In the genomic region with DNA sequence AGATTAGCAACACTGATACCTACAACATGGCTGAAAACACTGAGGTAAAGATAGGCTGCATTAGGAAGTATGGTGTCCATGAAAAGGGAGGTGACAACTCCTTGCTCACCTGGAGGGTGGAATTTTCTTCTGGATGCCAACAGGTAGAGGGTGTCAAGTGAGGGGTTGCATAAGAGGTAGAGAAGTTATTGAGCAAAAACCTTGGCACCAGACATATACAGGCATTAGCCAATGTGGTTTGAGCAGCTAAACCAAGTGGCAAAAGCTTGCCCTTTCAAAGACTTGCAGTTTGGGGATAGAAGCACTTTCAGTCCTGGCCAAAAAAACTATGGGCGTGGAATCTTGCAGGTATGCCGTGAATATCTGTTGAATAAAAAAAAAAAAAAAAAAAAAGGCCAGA, we compare ENCODE assay signal across 25 cellular contexts. TPM values are rescaled to one million over a fixed set of nuclear protein-coding genes. Genes with fewer than 3 reads are reported as not detected.
A peak's percentile ranks its signal among the peaks of the same experiment; 100 is the strongest.
DNase-seq lines count a peak whose midpoint lies in the region; ATAC-seq, FAIRE-seq and TF ChIP-seq lines count a peak whose summit lies in the region.
"Had no signal": no experiment of that assay in that cellular context is flagged by ENCODE, and none has a peak within 500 bp of the region (broad histone marks: within the 10 kb centered on the region; RNA-seq: fewer than 3 reads in every experiment).

No MANE protein-coding gene starts in this region.

- H4K8ac ChIP-seq in IMR-90 (ENCODE audit: low read depth in 2 of 2, low read length in 2 of 2): no peak overlapping the region

- no peaks in the 10 kb centered on the region for H3K27me3 Mint-ChIP-seq in CD4-positive, alpha-beta T cell
- H3K27me3 Mint-ChIP-seq in naive thymus-derived CD4-positive, alpha-beta T cell: no peaks in the 10 kb centered on the region
- no peaks in the 10 kb centered on the region for H3K27me3 Mint-ChIP-seq in activated naive CD4-positive, alpha-beta T cell treated with anti-CD3 and anti-CD28 coated beads for 36 hours (ENCODE audit: low read depth)

- no peak overlapping the region for H4K91ac ChIP-seq in IMR-90 (ENCODE audit: insufficient read depth, low read depth, low read length)

- TF ChIP-seq RAD21 in IMR-90 (IDR thresholded peaks at IDR 0.05; ENCODE audit: low read length): no peak

- no peak overlapping the region for H3K4me3 Mint-ChIP-seq in CD4-positive, alpha-beta T cell
- H3K4me3 Mint-ChIP-seq in naive thymus-derived CD4-positive, alpha-beta T cell: no peak overlapping the region
- no peak overlapping the region for H3K4me3 Mint-ChIP-seq in activated naive CD4-positive, alpha-beta T cell treated with anti-CD3 and anti-CD28 coated beads for 36 hours
- H3K4me3 Mint-ChIP-seq: CD8-positive, alpha-beta T cell had no signal

- no peak overlapping the region for H2AK5ac ChIP-seq in IMR-90 (ENCODE audit: low read depth, low read length)

- H3K4me3 ChIP-seq in IMR-90 (ENCODE audit: insufficient read depth, low read depth, low read length): no peak overlapping the region
- H3K4me3 ChIP-seq in bronchial epithelial cell (ENCODE audit: low read depth, low read length): no peak overlapping the region
- H3K4me3 ChIP-seq in lower lobe of right lung: no peak overlapping the region
- H3K4me3 ChIP-seq in naive thymus-derived CD4-positive, alpha-beta T cell (ENCODE audit: low read length): no peak overlapping the region

- no TSS peak for BruUV-seq in IMR-90 (replicated peaks; lab: Mats Ljungman, UMichigan)

- H3K36me3 ChIP-seq in IMR-90 (ENCODE audit: control insufficient read depth, insufficient read depth, low read length) (peaks cover 13% of the 10 kb centered on the region), bronchial epithelial cell (ENCODE audit: control insufficient read depth, insufficient read depth, low read length) (peaks cover 6% of the 10 kb centered on the region), lower lobe of right lung (peaks cover 21% of the 10 kb centered on the region)
- peaks cover 0 to 36% (median 0%) of the 10 kb centered on the region in 3 experiments for H3K36me3 ChIP-seq in naive thymus-derived CD4-positive, alpha-beta T cell (ENCODE audit: control insufficient read depth in 2 of 3, insufficient read depth in 3 of 3, low read length in 3 of 3)

- dilution Hi-C loops in IMR-90 (cut with HindIII; ENCODE audit: low sequenced_read_pairs, unreplicated experiment): no loop called here

- DNase-seq in CD4-positive, alpha-beta T cell: no peak
- DNase-seq in IMR-90 (no peak), bronchial epithelial cell (ENCODE audit: low read depth) (peak; percentile 50), lower lobe of right lung (no peak), NCI-H345 (lab: John Stamatoyannopoulos, UW) (no peak), left ventricle myocardium superior (no peak)
- DNase-seq in naive thymus-derived CD4-positive, alpha-beta T cell: no peak
- DNase-seq in activated naive CD4-positive, alpha-beta T cell treated with anti-CD3 and anti-CD28 coated beads for 36 hours: no peak
- DNase-seq: CD8-positive, alpha-beta T cell; DMS153; GDM1; Karpas-422; NCI-H1417 treated with DMSO at 0.1 percent for 48 hours; NCI-H187; NCI-H446 treated with DMSO at 0.1 percent for 48 hours; NCI-H526 treated with DMSO at 0.1 percent for 48 hours; PC-3; RPMI8226; SHP77 treated with DMSO at 0.1 percent for 48 hours; SK-N-SH had no signal

- H3K9me3 Mint-ChIP-seq in CD4-positive, alpha-beta T cell: no peaks in the 10 kb centered on the region
- H3K9me3 Mint-ChIP-seq in naive thymus-derived CD4-positive, alpha-beta T cell: no peaks in the 10 kb centered on the region
- H3K9me3 Mint-ChIP-seq in activated naive CD4-positive, alpha-beta T cell treated with anti-CD3 and anti-CD28 coated beads for 36 hours: no peaks in the 10 kb centered on the region
- H3K9me3 Mint-ChIP-seq: CD8-positive, alpha-beta T cell had no signal

- H3K4me1 ChIP-seq in IMR-90 (ENCODE audit: control insufficient read depth, insufficient read depth, low read length) (peaks cover 7% of the 10 kb centered on the region), lower lobe of right lung (peaks cover 17% of the 10 kb centered on the region)
- peaks cover 10 to 15% of the 10 kb centered on the region in 2 donors for H3K4me1 ChIP-seq in naive thymus-derived CD4-positive, alpha-beta T cell (ENCODE audit: control insufficient read depth in 2 of 2, insufficient read depth in 2 of 2, low read length in 2 of 2)

- peaks cover 5% of the 10 kb centered on the region; the same call in 1 of the 2 replicates for H3K9me1 ChIP-seq in IMR-90 (ENCODE audit: insufficient read depth, low read length)

- H2BK15ac ChIP-seq in IMR-90 (ENCODE audit: low read depth, low read length): no peak overlapping the region

- H3K9ac ChIP-seq in IMR-90 (ENCODE audit: low read depth, low read length): no peak overlapping the region
- H3K9ac ChIP-seq: SK-N-SH had no signal

- H3K14ac ChIP-seq in IMR-90 (replicated peaks; ENCODE audit: low read depth, low read length): no peak overlapping the region

- no peak overlapping the region for H3K27ac ChIP-seq in CD4-positive, alpha-beta T cell (ENCODE audit: low read depth, low read length)
- no peak overlapping the region for H3K27ac ChIP-seq in IMR-90 (ENCODE audit: insufficient read depth, low read length)
- no peak overlapping the region for H3K27ac ChIP-seq in lower lobe of right lung
- no peak overlapping the region for H3K27ac ChIP-seq in naive thymus-derived CD4-positive, alpha-beta T cell (ENCODE audit: low read depth, low read length)

- ATAC-seq in CD4-positive, alpha-beta T cell (ENCODE audit: poor library complexity): no peak
- ATAC-seq in IMR-90 (ENCODE audit: low read depth) (no peak), lower lobe of right lung (peak; percentile 1), left ventricle myocardium superior (no peak)
- no peak for ATAC-seq in naive thymus-derived CD4-positive, alpha-beta T cell
- ATAC-seq: CD8-positive, alpha-beta T cell; PC-3 had no signal

- CTCF ChIA-PET in CD4-positive, alpha-beta T cell (lab: Charles Lee): interaction anchor here (0.7 kb wide), 1 partner anchor 61 kb away, joined by 3 read pairs; no protein-coding TSS in a partner anchor
- CTCF ChIA-PET in IMR-90 (lab: Yijun Ruan, JAX): no interaction called here
- CTCF ChIA-PET in naive thymus-derived CD4-positive, alpha-beta T cell (lab: Charles Lee): interaction anchor here (0.6 kb wide), 1 partner anchor 235 kb away, joined by 3 read pairs; no protein-coding TSS in a partner anchor
- CTCF ChIA-PET in activated naive CD4-positive, alpha-beta T cell treated with anti-CD3 and anti-CD28 coated beads for 36 hours (lab: Charles Lee): interaction anchor here (0.7 to 1.1 kb wide), 2 partner anchors 15 to 28 kb away, joined by 3 to 4 read pairs; no protein-coding TSS in a partner anchor

- intact Hi-C loops in CD4-positive, alpha-beta T cell (cut with DNase I, micrococcal nuclease): loop anchor here (5.0 to 10.0 kb wide), 4 partner anchors 33 to 1505 kb away; a partner anchor contains a TSS
- intact Hi-C loops in IMR-90 (cut with micrococcal nuclease): no loop called here
- intact Hi-C loops in lower lobe of right lung (cut with DNase I): no loop called here
- intact Hi-C loops in naive thymus-derived CD4-positive, alpha-beta T cell (cut with micrococcal nuclease): loop anchor here in 1 of 2 donors (10.0 kb wide), 2 partner anchors 285 to 775 kb away; a partner anchor contains a TSS
- intact Hi-C loops in activated naive CD4-positive, alpha-beta T cell treated with anti-CD3 and anti-CD28 coated beads for 36 hours (cut with micrococcal nuclease): no loop called here
- intact Hi-C loops in left ventricle myocardium superior (cut with micrococcal nuclease): no loop called here

- no peak overlapping the region for H3K4me2 ChIP-seq in IMR-90 (ENCODE audit: low read depth, low read length)
- H3K4me2 ChIP-seq: SK-N-SH had no signal

- H4K5ac ChIP-seq in IMR-90 (ENCODE audit: low read depth, low read length): no peak overlapping the region

- peaks cover 55% of the 10 kb centered on the region for H3K36me3 Mint-ChIP-seq in CD4-positive, alpha-beta T cell (ENCODE audit: low read depth)
- peaks cover 0 to 23% (median 8%) of the 10 kb centered on the region in 5 donors for H3K36me3 Mint-ChIP-seq in naive thymus-derived CD4-positive, alpha-beta T cell
- H3K36me3 Mint-ChIP-seq in activated naive CD4-positive, alpha-beta T cell treated with anti-CD3 and anti-CD28 coated beads for 36 hours (ENCODE audit: low read depth): peaks cover 24% of the 10 kb centered on the region

- no peak overlapping the region for H3K18ac ChIP-seq in IMR-90 (ENCODE audit: low read depth, low read length)

- no peak for FAIRE-seq in bronchial epithelial cell (lab: Jason Lieb, UNC)
- FAIRE-seq: GM18507, H1 had no signal

- H2BK20ac ChIP-seq in IMR-90 (ENCODE audit: low read depth, low read length): no peak overlapping the region

- no peak for TF ChIP-seq CTCF in CD4-positive, alpha-beta T cell (IDR thresholded peaks at IDR 0.05)
- TF ChIP-seq CTCF in IMR-90 (conservative IDR thresholded peaks at IDR 0.05; ENCODE audit: low read depth, low read length): no peak
- TF ChIP-seq CTCF in bronchial epithelial cell (IDR thresholded peaks at IDR 0.05; ENCODE audit: insufficient read depth, low read length, severe bottlenecking): no peak
- no peak for TF ChIP-seq CTCF in lower lobe of right lung (IDR thresholded peaks at IDR 0.05)

- WGBS in IMR-90 (ENCODE audit: extremely low coverage in 2 of 2, insufficient read length in 1 of 2), 2 experiments: no CpG with 5 or more reads among the region's 2 CpGs

- H3K79me1 ChIP-seq in IMR-90 (ENCODE audit: low read depth in 1 of 2, low read length in 2 of 2): peaks cover 25 to 41% of the 10 kb centered on the region in 2 experiments

- peaks cover 25% of the 10 kb centered on the region for H3K4me1 Mint-ChIP-seq in CD4-positive, alpha-beta T cell (ENCODE audit: low read depth)
- peaks cover 14 to 33% (median 26%) of the 10 kb centered on the region in 7 donors for H3K4me1 Mint-ChIP-seq in naive thymus-derived CD4-positive, alpha-beta T cell
- peaks cover 26% of the 10 kb centered on the region for H3K4me1 Mint-ChIP-seq in activated naive CD4-positive, alpha-beta T cell treated with anti-CD3 and anti-CD28 coated beads for 36 hours (ENCODE audit: low read depth)

- H2AK9ac ChIP-seq in IMR-90 (replicated peaks; ENCODE audit: low read depth, low read length, poor library complexity): no peak overlapping the region

- no peaks in the 10 kb centered on the region; the same call in 1 of the 2 replicates for H4K20me1 ChIP-seq in IMR-90 (ENCODE audit: insufficient read depth, low read length)

- POLR2A ChIA-PET in CD4-positive, alpha-beta T cell (lab: Charles Lee): no interaction called here
- POLR2A ChIA-PET in IMR-90 (lab: Charles Lee; ENCODE audit: unreplicated experiment): no interaction called here
- POLR2A ChIA-PET in naive thymus-derived CD4-positive, alpha-beta T cell (lab: Charles Lee): interaction anchor here (0.6 kb wide), 1 partner anchor 19 kb away, joined by 3 read pairs; no protein-coding TSS in a partner anchor

- H2BK120ac ChIP-seq in IMR-90 (ENCODE audit: low read depth, low read length): no peak overlapping the region

- no peak overlapping the region for H2BK5ac ChIP-seq in IMR-90 (ENCODE audit: low read depth, low read length, poor library complexity, severe bottlenecking)

- peak overlapping the region; percentile 28; the same call in 1 of the 2 replicates for H3K23ac ChIP-seq in IMR-90 (ENCODE audit: low read depth, low read length)

- H3K27ac Mint-ChIP-seq in CD4-positive, alpha-beta T cell: peak overlapping the region; percentile 13
- peak overlapping the region in 4 of 9 donors; percentile 7 to 72 (median 64) for H3K27ac Mint-ChIP-seq in naive thymus-derived CD4-positive, alpha-beta T cell
- H3K27ac Mint-ChIP-seq in activated naive CD4-positive, alpha-beta T cell treated with anti-CD3 and anti-CD28 coated beads for 36 hours: no peak overlapping the region
- H3K27ac Mint-ChIP-seq: CD8-positive, alpha-beta T cell had no signal

- H3K4ac ChIP-seq in IMR-90 (ENCODE audit: low read depth, low read length): no peak overlapping the region

- TF ChIP-seq POLR2A in IMR-90 (IDR thresholded peaks at IDR 0.05; ENCODE audit: low read depth, low read length): no peak

- in situ Hi-C loops in IMR-90 (cut with MboI; ENCODE audit: low sequenced_read_pairs): loop anchor here (25.0 kb wide), 1 partner anchor 1223 kb away; a partner anchor contains a TSS

- no peaks in the 10 kb centered on the region for H3K9me3 ChIP-seq in CD4-positive, alpha-beta T cell (ENCODE audit: control insufficient read depth, low read length)
- no peaks in the 10 kb centered on the region for H3K9me3 ChIP-seq in IMR-90 (ENCODE audit: control insufficient read depth, insufficient read depth, low read length)
- H3K9me3 ChIP-seq in lower lobe of right lung: no peaks in the 10 kb centered on the region
- H3K9me3 ChIP-seq in naive thymus-derived CD4-positive, alpha-beta T cell (ENCODE audit: control insufficient read depth in 2 of 3, low read length in 3 of 3): no peaks in the 10 kb centered on the region
- H3K9me3 ChIP-seq: SK-N-SH had no signal

- H3K56ac ChIP-seq in IMR-90 (ENCODE audit: extremely low read depth, insufficient read depth, low read length): no peak overlapping the region

- H3K27me3 ChIP-seq in CD4-positive, alpha-beta T cell (ENCODE audit: control insufficient read depth, insufficient read depth, low read length): no peaks in the 10 kb centered on the region
- H3K27me3 ChIP-seq in IMR-90 (ENCODE audit: control insufficient read depth, insufficient read depth, low read length) (no peaks in the 10 kb centered on the region), bronchial epithelial cell (ENCODE audit: control insufficient read depth, insufficient read depth, low read length) (no peaks in the 10 kb centered on the region), lower lobe of right lung (ENCODE audit: low read depth) (no peaks in the 10 kb centered on the region)
- H3K27me3 ChIP-seq in naive thymus-derived CD4-positive, alpha-beta T cell (ENCODE audit: control insufficient read depth in 2 of 2, insufficient read depth in 2 of 2, low read length in 2 of 2): no peaks in the 10 kb centered on the region

- H2AFZ ChIP-seq in IMR-90 (replicated peaks; ENCODE audit: low read length, poor library complexity): no peak overlapping the region

RNA-seq across cellular contexts. Expression of a gene that starts 3.8 kb away (rescaled TPM):
- 1 to 10 TPM; 2.9 to 3.3 TPM for total RNA-seq in CD4-positive, alpha-beta T cell
- total RNA-seq in IMR-90 (2012; rRNA removed) (14.7 and 15.0 TPM in 2 replicates), bronchial epithelial cell (14.6 and 17.6 TPM in 2 replicates), lower lobe of right lung (14.2 TPM), left ventricle myocardium superior (19.5 TPM)
- 14.2 and 15.2 TPM in 2 replicates for polyA plus RNA-seq in IMR-90 (2012; rRNA removed)
- polyA plus RNA-seq in IMR-90 (2012; cell fraction: cytosol; rRNA removed): 9.9 and 17.3 TPM in 2 replicates
- 7.1 and 9.4 TPM in 2 replicates for polyA plus RNA-seq in IMR-90 (2012; cell fraction: nucleus; rRNA removed; ENCODE audit: low replicate concordance)
- total RNA-seq in naive thymus-derived CD4-positive, alpha-beta T cell: 10 to 100 TPM in 3 of 5 experiments, 1 to 10 TPM in 2; 6.4 to 20.2 (median 14.1) TPM
- 10 to 100 TPM; 23.2 to 28.9 TPM for polyA plus RNA-seq in naive thymus-derived CD4-positive, alpha-beta T cell
- total RNA-seq in activated naive CD4-positive, alpha-beta T cell treated with anti-CD3 and anti-CD28 coated beads for 36 hours: 10 to 100 TPM; 14.0 to 16.1 TPM

RNA-seq across cellular contexts. Expression of a gene that starts 4.1 kb away (rescaled TPM):
- 10 to 100 TPM; 56.8 to 61.1 TPM for total RNA-seq in CD4-positive, alpha-beta T cell
- total RNA-seq in IMR-90 (2012; rRNA removed): 23.8 and 24.4 TPM in 2 replicates
- 47.5 and 55.1 TPM in 2 replicates for polyA plus RNA-seq in IMR-90 (2012; rRNA removed)
- polyA plus RNA-seq in IMR-90 (2012; cell fraction: cytosol; rRNA removed): 33.5 and 54.5 TPM in 2 replicates
- 74.8 and 97.8 TPM in 2 replicates for polyA plus RNA-seq in IMR-90 (2012; cell fraction: nucleus; rRNA removed; ENCODE audit: low replicate concordance)
- total RNA-seq in bronchial epithelial cell: 31.4 and 40.5 TPM in 2 replicates
- total RNA-seq in lower lobe of right lung: 54.9 TPM
- total RNA-seq in naive thymus-derived CD4-positive, alpha-beta T cell: 10 to 100 TPM; 55.8 to 81.1 (median 76.7) TPM
- 10 to 100 TPM; 18.9 to 40.3 TPM for polyA plus RNA-seq in naive thymus-derived CD4-positive, alpha-beta T cell
- total RNA-seq in activated naive CD4-positive, alpha-beta T cell treated with anti-CD3 and anti-CD28 coated beads for 36 hours: 100 to 1,000 TPM; 114 to 116 TPM
- 33.8 TPM for total RNA-seq in left ventricle myocardium superior

RNA-seq across cellular contexts. Expression of a gene that starts 31.9 kb away (rescaled TPM):
- 10 to 100 TPM; 52.4 to 59.7 TPM for total RNA-seq in CD4-positive, alpha-beta T cell
- total RNA-seq in IMR-90 (2012; rRNA removed) (2.0 and 2.5 TPM in 2 replicates), bronchial epithelial cell (9.0 and 11.3 TPM in 2 replicates), lower lobe of right lung (68.1 TPM), left ventricle myocardium superior (145 TPM)
- polyA plus RNA-seq in IMR-90 (2012; rRNA removed): 10.4 and 13.2 TPM in 2 replicates
- polyA plus RNA-seq in IMR-90 (2012; cell fraction: cytosol; rRNA removed): 7.7 and 13.8 TPM in 2 replicates
- polyA plus RNA-seq in IMR-90 (2012; cell fraction: nucleus; rRNA removed; ENCODE audit: low replicate concordance): 58.1 and 63.1 TPM in 2 replicates
- total RNA-seq in naive thymus-derived CD4-positive, alpha-beta T cell: 100 to 1,000 TPM in 3 of 5 experiments, 10 to 100 TPM in 2; 49.5 to 124 (median 107) TPM
- polyA plus RNA-seq in naive thymus-derived CD4-positive, alpha-beta T cell: 10 to 100 TPM; 15.3 to 31.2 TPM
- total RNA-seq in activated naive CD4-positive, alpha-beta T cell treated with anti-CD3 and anti-CD28 coated beads for 36 hours: 10 to 100 TPM; 47.3 to 49.2 TPM

RNA-seq across cellular contexts. Expression of a gene that starts 39.8 kb away (rescaled TPM):
- total RNA-seq in CD4-positive, alpha-beta T cell: 1 to 10 TPM in 1 of 2 experiments, under 1 TPM in 1; 0.92 to 1.2 TPM
- total RNA-seq in IMR-90 (2012; rRNA removed) (not detected in 2 replicates), bronchial epithelial cell (not detected in 2 replicates), lower lobe of right lung (7.3 TPM), left ventricle myocardium superior (not detected)
- not detected in 2 replicates for polyA plus RNA-seq in IMR-90 (2012; rRNA removed)
- polyA plus RNA-seq in IMR-90 (2012; cell fraction: cytosol; rRNA removed): not detected in 2 replicates
- polyA plus RNA-seq in IMR-90 (2012; cell fraction: nucleus; rRNA removed; ENCODE audit: low replicate concordance): not detected in 2 replicates
- total RNA-seq in naive thymus-derived CD4-positive, alpha-beta T cell: under 1 TPM in 3 of 5 experiments, not detected in 2; 0.29 to 0.88 (median 0.48) TPM
- polyA plus RNA-seq in naive thymus-derived CD4-positive, alpha-beta T cell: not detected
- total RNA-seq in activated naive CD4-positive, alpha-beta T cell treated with anti-CD3 and anti-CD28 coated beads for 36 hours: 1 to 10 TPM in 1 of 2 experiments, under 1 TPM in 1; 0.57 to 1.3 TPM
- total RNA-seq: A673, M059J, PC-3 had no signal
- polyA plus RNA-seq: BJ, SK-N-SH had no signal

RNA-seq across cellular contexts. Expression of a gene that starts 53.8 kb away (rescaled TPM):
- total RNA-seq in CD4-positive, alpha-beta T cell: 1 to 10 TPM; 1.2 to 2.7 TPM
- total RNA-seq in IMR-90 (2012; rRNA removed): not detected in 2 replicates
- polyA plus RNA-seq in IMR-90 (2012; rRNA removed): not detected in 2 replicates
- not detected in 2 replicates for polyA plus RNA-seq in IMR-90 (2012; cell fraction: cytosol; rRNA removed)
- not detected in 2 replicates for polyA plus RNA-seq in IMR-90 (2012; cell fraction: nucleus; rRNA removed; ENCODE audit: low replicate concordance)
- 0.26 and 2.3 TPM in 2 replicates for total RNA-seq in bronchial epithelial cell
- total RNA-seq in lower lobe of right lung: 0.41 TPM
- total RNA-seq in naive thymus-derived CD4-positive, alpha-beta T cell: 1 to 10 TPM in 3 of 5 experiments, under 1 TPM in 2; 0.19 to 1.6 (median 1.1) TPM
- polyA plus RNA-seq in naive thymus-derived CD4-positive, alpha-beta T cell: 1 to 10 TPM; 1.6 to 2.1 TPM
- 1 to 10 TPM; 2.6 to 3.2 TPM for total RNA-seq in activated naive CD4-positive, alpha-beta T cell treated with anti-CD3 and anti-CD28 coated beads for 36 hours
- total RNA-seq in left ventricle myocardium superior: not detected
- total RNA-seq: M059J had no signal
- polyA plus RNA-seq: BJ, SK-N-SH had no signal

Comparison
In these comparisons a context has a peak if more than half of its experiments do, and no peak if none do; other contexts are left out.
1. ATAC-seq: peak in lower lobe of right lung (2 of 2); none in CD4-positive, alpha-beta T cell (single experiment), IMR-90 (single experiment), naive thymus-derived CD4-positive, alpha-beta T cell (single experiment) and left ventricle myocardium superior (single experiment).
2. intact Hi-C loops: an anchor here in CD4-positive, alpha-beta T cell (5.0 to 10.0 kb wide); none called in IMR-90, lower lobe of right lung, activated naive CD4-positive, alpha-beta T cell treated with anti-CD3 and anti-CD28 coated beads for 36 hours and left ventricle myocardium superior.